1 cellular context compared by ENCODE assay signal in the genomic region with DNA sequence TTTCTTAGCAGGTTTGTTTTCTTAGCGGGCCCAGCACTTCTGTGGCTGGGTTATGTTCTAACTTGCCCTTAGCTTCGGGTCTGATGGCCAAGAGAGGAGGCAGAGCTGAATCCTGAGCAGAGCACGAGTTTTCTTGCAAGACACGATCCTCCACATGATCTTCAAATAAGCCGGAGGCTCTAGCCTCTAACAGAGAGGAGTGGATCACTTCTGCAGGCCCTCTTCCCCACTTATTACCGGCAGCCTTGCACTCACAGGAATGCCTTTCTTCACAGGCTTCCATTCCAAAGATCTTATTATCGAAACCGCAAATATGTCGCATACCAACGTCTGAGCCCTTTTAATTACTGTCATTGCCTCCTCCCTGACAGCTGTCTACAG.
TF ChIP-seq lines count a peak whose summit lies in the region.

No MANE protein-coding gene starts in this region.

TF ChIP-seq in WTC11, 78 proteins besides CTCF, POLR2A, EP300 and RAD21 (continued from another document):
- TF ChIP-seq, protein P1, sequence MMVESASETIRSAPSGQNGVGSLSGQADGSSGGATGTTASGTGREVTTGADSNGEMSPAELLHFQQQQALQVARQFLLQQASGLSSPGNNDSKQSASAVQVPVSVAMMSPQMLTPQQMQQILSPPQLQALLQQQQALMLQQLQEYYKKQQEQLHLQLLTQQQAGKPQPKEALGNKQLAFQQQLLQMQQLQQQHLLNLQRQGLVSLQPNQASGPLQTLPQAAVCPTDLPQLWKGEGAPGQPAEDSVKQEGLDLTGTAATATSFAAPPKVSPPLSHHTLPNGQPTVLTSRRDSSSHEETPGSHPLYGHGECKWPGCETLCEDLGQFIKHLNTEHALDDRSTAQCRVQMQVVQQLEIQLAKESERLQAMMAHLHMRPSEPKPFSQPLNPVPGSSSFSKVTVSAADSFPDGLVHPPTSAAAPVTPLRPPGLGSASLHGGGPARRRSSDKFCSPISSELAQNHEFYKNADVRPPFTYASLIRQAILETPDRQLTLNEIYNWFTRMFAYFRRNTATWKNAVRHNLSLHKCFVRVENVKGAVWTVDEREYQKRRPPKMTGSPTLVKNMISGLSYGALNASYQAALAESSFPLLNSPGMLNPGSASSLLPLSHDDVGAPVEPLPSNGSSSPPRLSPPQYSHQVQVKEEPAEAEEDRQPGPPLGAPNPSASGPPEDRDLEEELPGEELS (CRISPR knock-in tag; IDR thresholded peaks at IDR 0.05): no peak
- TF ChIP-seq SOX15 (CRISPR knock-in tag; IDR thresholded peaks at IDR 0.05): no peak
- TF ChIP-seq, protein P2, sequence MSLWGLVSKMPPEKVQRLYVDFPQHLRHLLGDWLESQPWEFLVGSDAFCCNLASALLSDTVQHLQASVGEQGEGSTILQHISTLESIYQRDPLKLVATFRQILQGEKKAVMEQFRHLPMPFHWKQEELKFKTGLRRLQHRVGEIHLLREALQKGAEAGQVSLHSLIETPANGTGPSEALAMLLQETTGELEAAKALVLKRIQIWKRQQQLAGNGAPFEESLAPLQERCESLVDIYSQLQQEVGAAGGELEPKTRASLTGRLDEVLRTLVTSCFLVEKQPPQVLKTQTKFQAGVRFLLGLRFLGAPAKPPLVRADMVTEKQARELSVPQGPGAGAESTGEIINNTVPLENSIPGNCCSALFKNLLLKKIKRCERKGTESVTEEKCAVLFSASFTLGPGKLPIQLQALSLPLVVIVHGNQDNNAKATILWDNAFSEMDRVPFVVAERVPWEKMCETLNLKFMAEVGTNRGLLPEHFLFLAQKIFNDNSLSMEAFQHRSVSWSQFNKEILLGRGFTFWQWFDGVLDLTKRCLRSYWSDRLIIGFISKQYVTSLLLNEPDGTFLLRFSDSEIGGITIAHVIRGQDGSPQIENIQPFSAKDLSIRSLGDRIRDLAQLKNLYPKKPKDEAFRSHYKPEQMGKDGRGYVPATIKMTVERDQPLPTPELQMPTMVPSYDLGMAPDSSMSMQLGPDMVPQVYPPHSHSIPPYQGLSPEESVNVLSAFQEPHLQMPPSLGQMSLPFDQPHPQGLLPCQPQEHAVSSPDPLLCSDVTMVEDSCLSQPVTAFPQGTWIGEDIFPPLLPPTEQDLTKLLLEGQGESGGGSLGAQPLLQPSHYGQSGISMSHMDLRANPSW (CRISPR knock-in tag; conservative IDR thresholded peaks at IDR 0.05; ENCODE audit: low read depth): no peak
- TF ChIP-seq, protein P3, sequence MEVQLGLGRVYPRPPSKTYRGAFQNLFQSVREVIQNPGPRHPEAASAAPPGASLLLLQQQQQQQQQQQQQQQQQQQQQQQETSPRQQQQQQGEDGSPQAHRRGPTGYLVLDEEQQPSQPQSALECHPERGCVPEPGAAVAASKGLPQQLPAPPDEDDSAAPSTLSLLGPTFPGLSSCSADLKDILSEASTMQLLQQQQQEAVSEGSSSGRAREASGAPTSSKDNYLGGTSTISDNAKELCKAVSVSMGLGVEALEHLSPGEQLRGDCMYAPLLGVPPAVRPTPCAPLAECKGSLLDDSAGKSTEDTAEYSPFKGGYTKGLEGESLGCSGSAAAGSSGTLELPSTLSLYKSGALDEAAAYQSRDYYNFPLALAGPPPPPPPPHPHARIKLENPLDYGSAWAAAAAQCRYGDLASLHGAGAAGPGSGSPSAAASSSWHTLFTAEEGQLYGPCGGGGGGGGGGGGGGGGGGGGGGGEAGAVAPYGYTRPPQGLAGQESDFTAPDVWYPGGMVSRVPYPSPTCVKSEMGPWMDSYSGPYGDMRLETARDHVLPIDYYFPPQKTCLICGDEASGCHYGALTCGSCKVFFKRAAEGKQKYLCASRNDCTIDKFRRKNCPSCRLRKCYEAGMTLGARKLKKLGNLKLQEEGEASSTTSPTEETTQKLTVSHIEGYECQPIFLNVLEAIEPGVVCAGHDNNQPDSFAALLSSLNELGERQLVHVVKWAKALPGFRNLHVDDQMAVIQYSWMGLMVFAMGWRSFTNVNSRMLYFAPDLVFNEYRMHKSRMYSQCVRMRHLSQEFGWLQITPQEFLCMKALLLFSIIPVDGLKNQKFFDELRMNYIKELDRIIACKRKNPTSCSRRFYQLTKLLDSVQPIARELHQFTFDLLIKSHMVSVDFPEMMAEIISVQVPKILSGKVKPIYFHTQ (CRISPR knock-in tag; IDR thresholded peaks at IDR 0.05): no peak
- no peak for TF ChIP-seq MXD4 (CRISPR knock-in tag; IDR thresholded peaks at IDR 0.05; ENCODE audit: borderline replicate concordance)
- TF ChIP-seq, protein P4, sequence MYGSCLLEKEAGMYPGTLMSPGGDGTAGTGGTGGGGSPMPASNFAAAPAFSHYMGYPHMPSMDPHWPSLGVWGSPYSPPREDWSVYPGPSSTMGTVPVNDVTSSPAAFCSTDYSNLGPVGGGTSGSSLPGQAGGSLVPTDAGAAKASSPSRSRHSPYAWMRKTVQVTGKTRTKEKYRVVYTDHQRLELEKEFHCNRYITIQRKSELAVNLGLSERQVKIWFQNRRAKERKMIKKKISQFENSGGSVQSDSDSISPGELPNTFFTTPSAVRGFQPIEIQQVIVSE (CRISPR knock-in tag; IDR thresholded peaks at IDR 0.05; ENCODE audit: borderline replicate concordance): no peak
- no peak for TF ChIP-seq ZNF396 (CRISPR knock-in tag; IDR thresholded peaks at IDR 0.05; ENCODE audit: borderline replicate concordance)
- no peak for TF ChIP-seq ELF4 (CRISPR knock-in tag; IDR thresholded peaks at IDR 0.05; ENCODE audit: low read depth)
- no peak for TF ChIP-seq SMAD4 (CRISPR knock-in tag; IDR thresholded peaks at IDR 0.05)
